14 cellular contexts compared by ENCODE assay signal in the genomic region with DNA sequence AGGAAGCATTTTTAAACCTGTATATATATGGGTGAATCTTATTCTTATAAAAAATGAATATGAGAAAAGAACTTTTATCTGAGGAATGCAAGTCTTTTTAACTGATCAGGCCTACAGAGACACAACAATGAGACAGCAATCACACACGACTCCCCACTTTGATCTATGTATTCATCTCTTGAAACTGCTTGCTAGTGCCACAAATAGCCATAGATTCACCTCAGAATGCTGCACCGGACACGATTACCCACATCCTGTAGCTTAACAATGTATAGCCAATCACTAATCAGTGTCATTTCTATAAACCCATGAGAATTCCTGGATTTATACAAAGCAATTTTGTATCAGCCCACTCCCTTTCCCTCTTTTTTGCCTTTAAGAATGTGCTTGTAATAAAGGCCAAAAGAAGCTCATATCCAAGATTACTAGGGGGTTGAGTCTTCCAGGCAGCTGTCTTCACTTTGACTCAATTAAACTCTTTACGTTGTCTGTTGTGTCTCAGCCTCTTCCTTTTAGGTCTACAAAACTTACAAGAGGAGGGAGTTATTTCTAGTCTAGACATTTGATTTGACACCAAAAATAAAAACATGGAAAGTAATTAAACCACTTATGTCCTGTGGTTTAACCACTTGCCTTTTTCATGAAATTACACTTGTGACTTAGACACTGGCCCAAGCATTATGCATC.
DNase-seq lines count a peak whose midpoint lies in the region; ATAC-seq and TF ChIP-seq lines count a peak whose summit lies in the region.
"Had no signal": no experiment of that assay in that cellular context is flagged by ENCODE, and none has a peak within 500 bp of the region (broad histone marks: within the 10 kb centered on the region; RNA-seq: fewer than 3 reads in every experiment).

No MANE protein-coding gene starts in this region.

- no peak overlapping the region for H3K27ac ChIP-seq in left lung
- H3K27ac ChIP-seq: SJSA1, thyroid gland had no signal

- H3K9me3 ChIP-seq in left lung = no peaks in the 10 kb centered on the region
- H3K9me3 ChIP-seq: SJSA1, thyroid gland had no signal

- no peak overlapping the region for H3K27ac Mint-ChIP-seq in activated naive CD4-positive, alpha-beta T cell treated with anti-CD3 and anti-CD28 coated beads, Interleukin-2, amount 50 U/mL, for 72 hours
- H3K27ac Mint-ChIP-seq in stimulated activated effector memory CD8-positive, alpha-beta T cell treated with anti-CD3 and anti-CD28 coated beads, Interleukin-12 subunit alpha, Interleukin-12 subunit beta, amount 100 ng/mL, for 72 hours = no peak overlapping the region
- H3K27ac Mint-ChIP-seq: B cell had no signal

- H3K4me3 Mint-ChIP-seq in stimulated activated effector memory CD8-positive, alpha-beta T cell treated with anti-CD3 and anti-CD28 coated beads, Interleukin-12 subunit alpha, Interleukin-12 subunit beta, amount 100 ng/mL, for 72 hours = no peak overlapping the region
- H3K4me3 Mint-ChIP-seq: B cell had no signal

- intact Hi-C loops in left lung (cut with DNase I) (loop anchor here in 1 of 2 donors (10.0 kb wide), 1 partner anchor 565 kb away; no protein-coding TSS in a partner anchor), lower leg skin (cut with DNase I; ENCODE audit: low total_unique reads) (no loop called here)

- WGBS in lower leg skin, 2 donors = 82 to 83% methylated on average over 4 of the region's 4 CpGs

- no peaks in the 10 kb centered on the region for H3K36me3 ChIP-seq in left lung
- H3K36me3 ChIP-seq: SJSA1, thyroid gland had no signal

- DNase-seq in activated naive CD4-positive, alpha-beta T cell treated with anti-CD3 and anti-CD28 coated beads, Interleukin-2, amount 50 U/mL, for 72 hours (ENCODE audit: low spot score in 2 of 2) = no peak
- DNase-seq in activated naive CD4-positive, alpha-beta T cell treated with anti-CD3 and anti-CD28 coated beads, Interleukin-2, amount 50 U/mL, for 16 hours = no peak
- DNase-seq in stimulated activated effector memory CD8-positive, alpha-beta T cell treated with anti-CD3 and anti-CD28 coated beads, Interleukin-12 subunit alpha, Interleukin-12 subunit beta, amount 100 ng/mL, for 72 hours (ENCODE audit: low spot score in 2 of 2) = no peak
- no peak for DNase-seq in left lung
- DNase-seq in lower leg skin (ENCODE audit: low spot score in 2 of 2) = no peak
- DNase-seq: activated CD4-positive, alpha-beta T cell treated with anti-CD3 and anti-CD28 coated beads for 48 hours; amygdala; NCI-H510A treated with DMSO at 0.1 percent for 48 hours; thyroid gland had no signal

- H3K36me3 Mint-ChIP-seq in activated naive CD4-positive, alpha-beta T cell treated with anti-CD3 and anti-CD28 coated beads, Interleukin-2, amount 50 U/mL, for 72 hours = no peaks in the 10 kb centered on the region
- H3K36me3 Mint-ChIP-seq in stimulated activated effector memory CD8-positive, alpha-beta T cell treated with anti-CD3 and anti-CD28 coated beads, Interleukin-12 subunit alpha, Interleukin-12 subunit beta, amount 100 ng/mL, for 72 hours = no peaks in the 10 kb centered on the region

- H3K4me3 ChIP-seq in left lung = no peak overlapping the region
- H3K4me3 ChIP-seq in lower leg skin (ENCODE audit: low read depth, poor library complexity, severe bottlenecking) = no peak overlapping the region
- H3K4me3 ChIP-seq: SJSA1, thyroid gland had no signal

- TF ChIP-seq POLR2A in lower leg skin (IDR thresholded peaks at IDR 0.05) = no peak

- H3K4me1 Mint-ChIP-seq in stimulated activated effector memory CD8-positive, alpha-beta T cell treated with anti-CD3 and anti-CD28 coated beads, Interleukin-12 subunit alpha, Interleukin-12 subunit beta, amount 100 ng/mL, for 72 hours = peaks cover 16% of the 10 kb centered on the region

- H3K4me1 ChIP-seq in left lung = no peaks in the 10 kb centered on the region
- H3K4me1 ChIP-seq: SJSA1, thyroid gland had no signal

- ATAC-seq in activated naive CD4-positive, alpha-beta T cell treated with anti-CD3 and anti-CD28 coated beads, Interleukin-2, amount 50 U/mL, for 72 hours = peak; percentile 40 to 80
- ATAC-seq in GM21447 (IDR thresholded peaks at IDR 0.05; ENCODE audit: unreplicated experiment) (peak; percentile 92), HG03139 (IDR thresholded peaks at IDR 0.05; ENCODE audit: unreplicated experiment) (peak; percentile 66), left lung (no peak), HG03159 (IDR thresholded peaks at IDR 0.05; ENCODE audit: unreplicated experiment) (no peak)
- ATAC-seq in stimulated activated effector memory CD8-positive, alpha-beta T cell treated with anti-CD3 and anti-CD28 coated beads, Interleukin-12 subunit alpha, Interleukin-12 subunit beta, amount 100 ng/mL, for 72 hours = peak; percentile 94

- H3K9me3 Mint-ChIP-seq in activated naive CD4-positive, alpha-beta T cell treated with anti-CD3 and anti-CD28 coated beads, Interleukin-2, amount 50 U/mL, for 72 hours = no peaks in the 10 kb centered on the region
- no peaks in the 10 kb centered on the region for H3K9me3 Mint-ChIP-seq in stimulated activated effector memory CD8-positive, alpha-beta T cell treated with anti-CD3 and anti-CD28 coated beads, Interleukin-12 subunit alpha, Interleukin-12 subunit beta, amount 100 ng/mL, for 72 hours

- no peaks in the 10 kb centered on the region for H3K27me3 ChIP-seq in left lung
- H3K27me3 ChIP-seq: SJSA1, thyroid gland had no signal

- TF ChIP-seq CTCF in left lung (IDR thresholded peaks at IDR 0.05) (no peak), lower leg skin (IDR thresholded peaks at IDR 0.05) (no peak)

Comparison
In these comparisons a context has a peak if more than half of its experiments do, and no peak if none do; other contexts are left out.
1. ATAC-seq: peak in activated naive CD4-positive, alpha-beta T cell treated with anti-CD3 and anti-CD28 coated beads, Interleukin-2, amount 50 U/mL, for 72 hours (2 of 2), GM21447 (single experiment), HG03139 (single experiment) and stimulated activated effector memory CD8-positive, alpha-beta T cell treated with anti-CD3 and anti-CD28 coated beads, Interleukin-12 subunit alpha, Interleukin-12 subunit beta, amount 100 ng/mL, for 72 hours (single experiment); none in left lung (single experiment) and HG03159 (single experiment).